In genomic region chr12:111347891-111348644, GRCh38 we compare ENCODE assay signal across 19 cellular contexts. TPM values are rescaled to one million over a fixed set of nuclear protein-coding genes. Genes with fewer than 3 reads are reported as not detected.
DNase-seq lines count a peak whose midpoint lies in the region; ATAC-seq, FAIRE-seq and TF ChIP-seq lines count a peak whose summit lies in the region.
"Had no signal": no experiment of that assay in that cellular context is flagged by ENCODE, and none has a peak within 500 bp of the region (broad histone marks: within the 10 kb centered on the region; RNA-seq: fewer than 3 reads in every experiment).

No MANE protein-coding gene starts in this region.

- TF ChIP-seq CTCF in A549 (IDR thresholded peaks at IDR 0.05): no peak
- no peak for TF ChIP-seq CTCF in HEK293 (tag by site-specific recombination; IDR thresholded peaks at IDR 0.05)
- no peak for TF ChIP-seq CTCF in HepG2 (CRISPR knock-in tag; IDR thresholded peaks at IDR 0.05)
- no peak for TF ChIP-seq CTCF in mammary epithelial cell (conservative IDR thresholded peaks at IDR 0.05 in 1 of 2, IDR thresholded peaks at IDR 0.05 in 1 of 2; ENCODE audit: extremely low read depth in 1 of 2, insufficient read depth in 1 of 2, low read depth in 1 of 2, low read length in 2 of 2)

- TF ChIP-seq RAD21 in A549 (conservative IDR thresholded peaks at IDR 0.05 in 1 of 2, IDR thresholded peaks at IDR 0.05 in 1 of 2) (no peak), HepG2 (CRISPR knock-in tag; IDR thresholded peaks at IDR 0.05) (no peak)

- no peaks in the 10 kb centered on the region for H3K4me1 ChIP-seq in A549
- no peaks in the 10 kb centered on the region for H3K4me1 ChIP-seq in HEK293 (ENCODE audit: control insufficient read depth, insufficient read depth, low read length)
- H3K4me1 ChIP-seq in HepG2 (ENCODE audit: insufficient read depth, low read length): no peaks in the 10 kb centered on the region
- H3K4me1 ChIP-seq in mammary epithelial cell (ENCODE audit: insufficient read depth, low read length): no peaks in the 10 kb centered on the region

- CTCF ChIA-PET in A549 (lab: Yijun Ruan, JAX): interaction anchor here (1.2 kb wide), 1 partner anchor 49 kb away, joined by 3 read pairs; no protein-coding TSS in a partner anchor
- CTCF ChIA-PET in HEK293 (lab: Yijun Ruan, JAX): interaction anchor here (1.4 kb wide), 1 partner anchor 104 kb away, joined by 3 read pairs; no protein-coding TSS in a partner anchor
- CTCF ChIA-PET in HepG2 (lab: Yijun Ruan, JAX; ENCODE audit: low intra/inter-chr PET ratio, low total read pairs): no interaction called here
- CTCF ChIA-PET in mammary epithelial cell (lab: Charles Lee; ENCODE audit: low non-redundant PET): no interaction called here

- no peak for DNase-seq in A549 (ENCODE audit: low read depth in 1 of 2, low spot score in 1 of 2)
- no peak for DNase-seq in HepG2 (ENCODE audit: low spot score)
- no peak for DNase-seq in mammary epithelial cell
- DNase-seq: 8988T; C1 segment of cervical spinal cord; Calu3; CD4-positive, alpha-beta memory T cell; COR-L47; DMS53; DMS79 treated with DMSO at 0.1 percent for 48 hours; GF-D8; GM23248; H7 had no signal

- H3K9ac ChIP-seq in HepG2 (ENCODE audit: insufficient read depth, low read depth, low read length) (no peak overlapping the region), mammary epithelial cell (ENCODE audit: insufficient read depth, low read length) (no peak overlapping the region)
- H3K9ac ChIP-seq: GM23248 had no signal

- WGBS in A549 (ENCODE audit: missing lambda C conversion rate): 68% methylated on average over 16 of the region's 18 CpGs
- 55% methylated on average over 9 of the region's 18 CpGs for WGBS in HepG2 (ENCODE audit: low lambda C conversion rate)
- 87% methylated on average over 9 of the region's 18 CpGs for WGBS in mammary epithelial cell (ENCODE audit: low coverage, missing lambda C conversion rate)

- H3K27me3 ChIP-seq in HepG2 (ENCODE audit: control insufficient read depth in 1 of 2, insufficient read depth in 2 of 2, low read length in 2 of 2) (peaks cover 1 to 12% of the 10 kb centered on the region in 2 experiments; a peak in 1 of 5 replicates), mammary epithelial cell (ENCODE audit: insufficient read depth, low read length) (no peaks in the 10 kb centered on the region)

- intact Hi-C loops in HepG2 (cut with micrococcal nuclease; ENCODE audit: unreplicated experiment): no loop called here
- intact Hi-C loops in mammary epithelial cell (cut with micrococcal nuclease): no loop called here

- ATAC-seq in A549 (no peak), HepG2 (no peak), GM21723 (IDR thresholded peaks at IDR 0.05; ENCODE audit: unreplicated experiment) (no peak), GM19455 (IDR thresholded peaks at IDR 0.05; ENCODE audit: unreplicated experiment) (no peak)

- POLR2A ChIA-PET in A549 (lab: Yijun Ruan, JAX): no interaction called here
- POLR2A ChIA-PET in HEK293 (lab: Yijun Ruan, JAX): no interaction called here
- POLR2A ChIA-PET in HepG2 (lab: Yijun Ruan, JAX): no interaction called here

- TF ChIP-seq POLR2A in A549 (IDR thresholded peaks at IDR 0.05; ENCODE audit: low read length) (no peak), HepG2 (IDR thresholded peaks at IDR 0.05; ENCODE audit: insufficient read depth in 1 of 2, low read depth in 2 of 2, low read length in 2 of 2) (no peak)

- H3K4me2 ChIP-seq in A549 (no peak overlapping the region), HepG2 (ENCODE audit: low read depth, low read length) (no peak overlapping the region), mammary epithelial cell (ENCODE audit: insufficient read depth, low read depth, low read length) (no peak overlapping the region)

- H3K9me3 ChIP-seq in A549: peaks cover 21% of the 10 kb centered on the region
- H3K9me3 ChIP-seq in HEK293 (ENCODE audit: control insufficient read depth, insufficient read depth, low read depth, low read length): no peaks in the 10 kb centered on the region
- peaks cover 5% of the 10 kb centered on the region for H3K9me3 ChIP-seq in HepG2 (ENCODE audit: low read length)
- peaks cover 6% of the 10 kb centered on the region for H3K9me3 ChIP-seq in mammary epithelial cell (replicated peaks; ENCODE audit: insufficient read depth, low read length)

- H3K79me2 ChIP-seq in HepG2 (ENCODE audit: insufficient read depth, low read length): no peaks in the 10 kb centered on the region
- H3K79me2 ChIP-seq in mammary epithelial cell (ENCODE audit: insufficient read depth, low read length): no peaks in the 10 kb centered on the region

- peaks cover 0 to 8% of the 10 kb centered on the region in 2 experiments; a peak in 1 of 3 replicates for H3K36me3 ChIP-seq in HEK293 (ENCODE audit: control insufficient read depth in 2 of 2, insufficient read depth in 1 of 2, low read length in 2 of 2)
- H3K36me3 ChIP-seq in HepG2 (replicated peaks in 1 of 2; ENCODE audit: control insufficient read depth in 1 of 2, insufficient read depth in 2 of 2, low read length in 2 of 2): no peaks in the 10 kb centered on the region
- H3K36me3 ChIP-seq in mammary epithelial cell (ENCODE audit: insufficient read depth, low read length): no peaks in the 10 kb centered on the region

- H3K27ac ChIP-seq in A549: no peak overlapping the region
- no peak overlapping the region for H3K27ac ChIP-seq in HEK293 (ENCODE audit: extremely low read depth, low read depth, low read length)
- no peak overlapping the region for H3K27ac ChIP-seq in HepG2 (ENCODE audit: extremely low read length, insufficient read depth, low read length)
- no peak overlapping the region for H3K27ac ChIP-seq in mammary epithelial cell (ENCODE audit: insufficient read depth, low read depth, low read length)
- H3K27ac ChIP-seq: GM23248 had no signal

- FAIRE-seq in A549 (lab: Jason Lieb, UNC) (no peak), HepG2 (lab: Jason Lieb, UNC) (no peak)
- FAIRE-seq: GM12891, GM18507, H1 had no signal

- no peaks in the 10 kb centered on the region for H4K20me1 ChIP-seq in HepG2 (ENCODE audit: insufficient read depth, low read length)
- no peaks in the 10 kb centered on the region for H4K20me1 ChIP-seq in mammary epithelial cell (ENCODE audit: insufficient read depth, low read length)

- in situ Hi-C loops in HepG2 (cut with HindIII; ENCODE audit: extremely low pct_ligation_motif_present, low pct_unique_long_range_greater_than_20kb): no loop called here
- in situ Hi-C loops in mammary epithelial cell (cut with MboI; ENCODE audit: low sequenced_read_pairs in 2 of 2): no loop called here

- BruUV-seq in HepG2 (replicated peaks; lab: Mats Ljungman, UMichigan) (no TSS peak), mammary epithelial cell (replicated peaks; lab: Mats Ljungman, UMichigan) (no TSS peak)

- TF ChIP-seq EP300 in A549 (IDR thresholded peaks at IDR 0.05): no peak
- TF ChIP-seq EP300 in HepG2 (IDR thresholded peaks at IDR 0.05; ENCODE audit: low read depth in 2 of 2, low read length in 2 of 2): no peak
- TF ChIP-seq EP300 in HepG2 (CRISPR knock-in tag; IDR thresholded peaks at IDR 0.05; ENCODE audit: borderline replicate concordance): no peak

- H3K4me3 ChIP-seq in A549 (no peak overlapping the region), HEK293 (ENCODE audit: low read depth, low read length) (no peak overlapping the region), HepG2 (replicated peaks in 1 of 3; ENCODE audit: insufficient read depth in 1 of 3, low read depth in 2 of 3, low read length in 3 of 3) (no peak overlapping the region), mammary epithelial cell (replicated peaks in 1 of 3; ENCODE audit: insufficient read depth in 1 of 3, low read depth in 2 of 3, low read length in 3 of 3) (no peak overlapping the region)
- H3K4me3 ChIP-seq: GM23248 had no signal

- dilution Hi-C loops in mammary epithelial cell (cut with HindIII; ENCODE audit: low sequenced_read_pairs): loop anchor here (5.0 kb wide), 2 partner anchors 81 to 104 kb away; no protein-coding TSS in a partner anchor

- H2AFZ ChIP-seq in HepG2 (ENCODE audit: low read length): no peak overlapping the region
- H2AFZ ChIP-seq in mammary epithelial cell (ENCODE audit: low read depth, low read length): no peak overlapping the region
- H2AFZ ChIP-seq: GM23248 had no signal

RNA-seq across cellular contexts. Expression of gene PHETA1, which starts 20.8 kb away (rescaled TPM):
- polyA plus RNA-seq in A549 (2011; rRNA removed) (2.9 and 3.0 TPM in 2 replicates), A549 (2017; fragmentation: RNase III; extraction: RNeasy Plus Mini Kit Qiagen cat#74134 plus additional on column Dnase treatment) (5.8 to 7.3 TPM (median 7.1 TPM) in 3 replicates), HepG2 (2011; rRNA removed) (11.3 and 15.8 TPM in 2 replicates), mammary epithelial cell (3.8 TPM)
- 5.1 and 7.4 TPM in 2 replicates for polyA plus RNA-seq in A549 (2012; cell fraction: cytosol; rRNA removed)
- 11.4 and 15.4 TPM in 2 replicates for polyA plus RNA-seq in A549 (2012; cell fraction: nucleus; rRNA removed)
- 1.6 and 2.4 TPM in 2 replicates for polyA minus RNA-seq in A549 (2011; rRNA and poly(A)+ RNA removed)
- total RNA-seq in HepG2 (2016; rRNA removed; fragmentation: Illumina TruSeq; extraction: Trizol) (12.7 and 20.8 TPM in 2 replicates), mammary epithelial cell (1 to 10 TPM; 6.8 to 6.9 TPM)
- 4.6 and 5.4 TPM in 2 replicates for total RNA-seq in HepG2 (2016; cell fraction: cytosol; rRNA removed; fragmentation: Illumina TruSeq; extraction: Trizol; ENCODE audit: low read depth)
- total RNA-seq in HepG2 (2016; cell fraction: insoluble cytoplasmic fraction; rRNA removed; fragmentation: Illumina TruSeq; extraction: Trizol): 11.4 and 21.0 TPM in 2 replicates
- total RNA-seq in HepG2 (2016; cell fraction: membrane; rRNA removed; fragmentation: Illumina TruSeq; extraction: Trizol): 20.1 and 22.4 TPM in 2 replicates
- 11.4 and 16.8 TPM in 2 replicates for total RNA-seq in HepG2 (2016; cell fraction: nucleus; rRNA removed; fragmentation: Illumina TruSeq; extraction: Trizol)
- 13.8 and 16.9 TPM in 2 replicates for polyA plus RNA-seq in HepG2 (2011; cell fraction: cytosol; rRNA removed)
- polyA plus RNA-seq in HepG2 (2011; cell fraction: nucleus; rRNA removed): 38.7 and 41.4 TPM in 2 replicates
- 7.6 and 12.3 TPM in 2 replicates for polyA plus RNA-seq in HepG2 (2012)
- 4.7 and 5.7 TPM in 2 replicates for polyA plus RNA-seq in HepG2 (2016; cell fraction: cytosol; fragmentation: Illumina TruSeq; extraction: Trizol; ENCODE audit: low read depth)
- 15.8 and 19.6 TPM in 2 replicates for polyA plus RNA-seq in HepG2 (2016; cell fraction: insoluble cytoplasmic fraction; fragmentation: Illumina TruSeq; extraction: Trizol; ENCODE audit: low read depth)
- polyA plus RNA-seq in HepG2 (2016; cell fraction: membrane; fragmentation: Illumina TruSeq; extraction: Trizol; ENCODE audit: low read depth): 18.1 and 18.8 TPM in 2 replicates
- 31.9 and 34.8 TPM in 2 replicates for polyA plus RNA-seq in HepG2 (2016; cell fraction: nucleus; fragmentation: Illumina TruSeq; extraction: Trizol; ENCODE audit: insufficient read depth, low read depth)
- 1.6 and 19.4 TPM in 2 replicates for polyA minus RNA-seq in HepG2 (2011; rRNA and poly(A)+ RNA removed; ENCODE audit: low replicate concordance)
- 7.2 and 10.0 TPM in 2 replicates for polyA minus RNA-seq in HepG2 (2011; cell fraction: cytosol; rRNA and poly(A)+ RNA removed)
- 6.4 and 9.7 TPM in 2 replicates for polyA minus RNA-seq in HepG2 (2011; cell fraction: nucleus; rRNA and poly(A)+ RNA removed)
- polyA minus RNA-seq in mammary epithelial cell: 4.3 TPM

RNA-seq across cellular contexts. Expression of gene SH2B3, which starts 57.7 kb away (rescaled TPM):
- polyA plus RNA-seq in A549 (2011; rRNA removed) (2.3 and 2.9 TPM in 2 replicates), A549 (2017; fragmentation: RNase III; extraction: RNeasy Plus Mini Kit Qiagen cat#74134 plus additional on column Dnase treatment) (2.4 to 2.5 TPM (median 2.5 TPM) in 3 replicates), HepG2 (2011; rRNA removed) (6.8 and 7.1 TPM in 2 replicates), mammary epithelial cell (18.1 TPM)
- 2.1 and 2.8 TPM in 2 replicates for polyA plus RNA-seq in A549 (2012; cell fraction: cytosol; rRNA removed)
- 2.5 and 2.9 TPM in 2 replicates for polyA plus RNA-seq in A549 (2012; cell fraction: nucleus; rRNA removed)
- polyA minus RNA-seq in A549 (2011; rRNA and poly(A)+ RNA removed): 2.5 and 2.6 TPM in 2 replicates
- total RNA-seq in HepG2 (2016; rRNA removed; fragmentation: Illumina TruSeq; extraction: Trizol) (6.8 and 6.9 TPM in 2 replicates), mammary epithelial cell (10 to 100 TPM; 11.7 to 15.8 TPM)
- total RNA-seq in HepG2 (2016; cell fraction: cytosol; rRNA removed; fragmentation: Illumina TruSeq; extraction: Trizol; ENCODE audit: low read depth): 3.0 and 4.5 TPM in 2 replicates
- 5.3 and 6.3 TPM in 2 replicates for total RNA-seq in HepG2 (2016; cell fraction: insoluble cytoplasmic fraction; rRNA removed; fragmentation: Illumina TruSeq; extraction: Trizol)
- total RNA-seq in HepG2 (2016; cell fraction: membrane; rRNA removed; fragmentation: Illumina TruSeq; extraction: Trizol): 8.1 and 8.8 TPM in 2 replicates
- 3.3 and 4.2 TPM in 2 replicates for total RNA-seq in HepG2 (2016; cell fraction: nucleus; rRNA removed; fragmentation: Illumina TruSeq; extraction: Trizol)
- 5.9 and 7.0 TPM in 2 replicates for polyA plus RNA-seq in HepG2 (2011; cell fraction: cytosol; rRNA removed)
- polyA plus RNA-seq in HepG2 (2011; cell fraction: nucleus; rRNA removed): 6.3 and 7.7 TPM in 2 replicates
- 5.1 and 9.2 TPM in 2 replicates for polyA plus RNA-seq in HepG2 (2012)
- 0.99 and 1.3 TPM in 2 replicates for polyA plus RNA-seq in HepG2 (2016; cell fraction: cytosol; fragmentation: Illumina TruSeq; extraction: Trizol; ENCODE audit: low read depth)
- polyA plus RNA-seq in HepG2 (2016; cell fraction: insoluble cytoplasmic fraction; fragmentation: Illumina TruSeq; extraction: Trizol; ENCODE audit: low read depth): 7.6 and 9.1 TPM in 2 replicates
- 5.2 and 5.7 TPM in 2 replicates for polyA plus RNA-seq in HepG2 (2016; cell fraction: membrane; fragmentation: Illumina TruSeq; extraction: Trizol; ENCODE audit: low read depth)
- polyA plus RNA-seq in HepG2 (2016; cell fraction: nucleus; fragmentation: Illumina TruSeq; extraction: Trizol; ENCODE audit: insufficient read depth, low read depth): 8.8 and 9.8 TPM in 2 replicates
- 2.2 and 11.4 TPM in 2 replicates for polyA minus RNA-seq in HepG2 (2011; rRNA and poly(A)+ RNA removed; ENCODE audit: low replicate concordance)
- polyA minus RNA-seq in HepG2 (2011; cell fraction: cytosol; rRNA and poly(A)+ RNA removed): 6.2 and 6.9 TPM in 2 replicates
- 3.3 and 3.9 TPM in 2 replicates for polyA minus RNA-seq in HepG2 (2011; cell fraction: nucleus; rRNA and poly(A)+ RNA removed)
- 20.3 TPM for polyA minus RNA-seq in mammary epithelial cell

Comparison
In these comparisons a context has a peak if more than half of its experiments do, and no peak if none do; other contexts are left out.
1. CTCF ChIA-PET loops: an anchor here in A549 (1.2 kb wide) and HEK293 (1.4 kb wide); none called in HepG2 and mammary epithelial cell.